ENCODE assay signal across 32 cellular contexts in the genomic region with DNA sequence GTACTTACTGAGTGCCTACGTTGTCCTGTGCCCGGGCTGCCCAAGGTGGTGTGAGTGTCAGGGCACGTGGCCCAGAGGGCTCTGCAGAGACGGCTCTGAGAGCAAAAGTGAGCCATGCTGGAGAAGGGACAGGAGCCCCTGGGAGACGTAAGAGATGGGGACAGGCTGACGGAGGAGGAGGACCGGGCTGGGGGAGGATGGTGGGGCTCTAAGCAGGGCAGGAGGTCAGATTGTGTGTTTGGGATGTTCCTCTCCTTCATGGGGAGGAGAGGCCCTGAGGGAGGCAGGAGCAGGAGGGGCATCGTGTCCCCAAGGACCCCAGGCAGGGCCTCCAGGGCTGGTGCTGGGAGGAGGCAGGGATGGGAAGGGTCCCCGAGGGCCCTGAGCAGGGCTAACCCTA.
"Had no signal": no experiment of that assay in that cellular context is flagged by ENCODE, and none has a peak within 500 bp of the region (broad histone marks: within the 10 kb centered on the region; RNA-seq: fewer than 3 reads in every experiment).

No MANE protein-coding gene starts in this region.

- ATAC-seq: body of pancreas; gastrocnemius medialis; left cardiac atrium; naive thymus-derived CD4-positive, alpha-beta T cell; psoas muscle; stimulated activated memory B cell treated with anti-CD40 and anti-IgM and Interleukin-4, amounts not matched to agents 10 μg/mL and 1 μg/mL and 100 μg/mL, for 72 hours; upper lobe of right lung had no signal

- FAIRE-seq: colon, endometrium had no signal

- H3K27ac Mint-ChIP-seq: activated B cell treated with CpG ODN at 0.5 μM for 24 hours; activated naive CD4-positive, alpha-beta T cell treated with anti-CD3 and anti-CD28 coated beads for 36 hours; activated naive CD8-positive, alpha-beta T cell treated with anti-CD3 and anti-CD28 coated beads for 36 hours; activated T-helper 1 cell treated with anti-CD3 and anti-CD28 coated beads, Interleukin-12 subunit alpha, Interleukin-12 subunit beta, Interleukin-2, Interleukin-4 antibody, amounts not matched to agents 30 ng/mL and 10 ng/mL and 1 ng/mL, durations not matched to agents 14 hours and 24 hours and 36 hours; stimulated activated memory B cell treated with anti-CD40 and anti-IgM and Interleukin-4, amounts not matched to agents 10 μg/mL and 1 μg/mL and 100 μg/mL, for 72 hours had no signal

- H3K27me3 Mint-ChIP-seq: naive thymus-derived CD4-positive, alpha-beta T cell; stimulated activated memory B cell treated with anti-CD40 and anti-IgM and Interleukin-4, amounts not matched to agents 10 μg/mL and 1 μg/mL and 100 μg/mL, for 72 hours had no signal

- H3K4me3 Mint-ChIP-seq: activated B cell treated with CpG ODN at 0.5 μM for 24 hours; activated naive CD4-positive, alpha-beta T cell treated with anti-CD3 and anti-CD28 coated beads for 36 hours; activated naive CD8-positive, alpha-beta T cell treated with anti-CD3 and anti-CD28 coated beads for 36 hours; activated T-helper 1 cell treated with anti-CD3 and anti-CD28 coated beads, Interleukin-12 subunit alpha, Interleukin-12 subunit beta, Interleukin-2, Interleukin-4 antibody, amounts not matched to agents 30 ng/mL and 10 ng/mL and 1 ng/mL, durations not matched to agents 14 hours and 24 hours and 36 hours; naive thymus-derived CD4-positive, alpha-beta T cell; stimulated activated memory B cell treated with anti-CD40 and anti-IgM and Interleukin-4, amounts not matched to agents 10 μg/mL and 1 μg/mL and 100 μg/mL, for 72 hours had no signal

- H3K36me3 Mint-ChIP-seq: activated naive CD8-positive, alpha-beta T cell treated with anti-CD3 and anti-CD28 coated beads for 36 hours; stimulated activated memory B cell treated with anti-CD40 and anti-IgM and Interleukin-4, amounts not matched to agents 10 μg/mL and 1 μg/mL and 100 μg/mL, for 72 hours had no signal

- H3K27ac ChIP-seq: adrenal gland, body of pancreas, epithelial cell of prostate, gastrocnemius medialis, parathyroid adenoma, psoas muscle, right atrium auricular region, stomach, thyroid gland, upper lobe of right lung had no signal

- H3K4me1 Mint-ChIP-seq: activated B cell treated with CpG ODN at 0.5 μM for 24 hours; activated naive CD8-positive, alpha-beta T cell treated with anti-CD3 and anti-CD28 coated beads for 36 hours; stimulated activated memory B cell treated with anti-CD40 and anti-IgM and Interleukin-4, amounts not matched to agents 10 μg/mL and 1 μg/mL and 100 μg/mL, for 72 hours had no signal

- DNase-seq: activated B cell treated with CpG ODN at 0.5 μM for 24 hours; activated CD4-positive, alpha-beta T cell treated with anti-CD3 and anti-CD28 coated beads, Interleukin-2, amount 50 U/mL, for 4 hours; activated effector memory CD4-positive, alpha-beta T cell treated with anti-CD3 and anti-CD28 coated beads, Interleukin-2, amount 50 U/mL, for 16 hours; activated naive CD4-positive, alpha-beta T cell treated with anti-CD3 and anti-CD28 coated beads for 36 hours; activated naive CD8-positive, alpha-beta T cell treated with anti-CD3 and anti-CD28 coated beads for 36 hours; activated T-cell treated with anti-CD3 and anti-CD28 coated beads, Interleukin-2, amount 50 U/mL, for 1 hour; adrenal gland; aorta; body of pancreas; dermis blood vessel endothelial cell; effector CD8-positive, alpha-beta T cell; gastrocnemius medialis; glutamatergic neuron; islet precursor cell; left cardiac atrium; midbrain; naive thymus-derived CD4-positive, alpha-beta T cell; nucleus accumbens; psoas muscle; stimulated activated CD4-positive, alpha-beta T cell treated with anti-CD3 and anti-CD28 coated beads, Interleukin-1b, Interleukin-23, amount 100 ng/mL, for 48 hours; stimulated activated CD4-positive, alpha-beta T cell treated with anti-CD3 and anti-CD28 coated beads, Interleukin-4, amount 100 ng/mL, for 4 hours; stimulated activated CD8-positive, alpha-beta memory T cell treated with anti-CD3 and anti-CD28 coated beads, Interleukin-4, amount 100 ng/mL, for 48 hours; stomach; thyroid gland; upper lobe of right lung had no signal

- H3K9me3 Mint-ChIP-seq: activated B cell treated with CpG ODN at 0.5 μM for 24 hours; activated naive CD4-positive, alpha-beta T cell treated with anti-CD3 and anti-CD28 coated beads for 36 hours; activated naive CD8-positive, alpha-beta T cell treated with anti-CD3 and anti-CD28 coated beads for 36 hours; activated T-helper 1 cell treated with anti-CD3 and anti-CD28 coated beads, Interleukin-12 subunit alpha, Interleukin-12 subunit beta, Interleukin-2, Interleukin-4 antibody, amounts not matched to agents 30 ng/mL and 10 ng/mL and 1 ng/mL, durations not matched to agents 14 hours and 24 hours and 36 hours; naive thymus-derived CD4-positive, alpha-beta T cell; stimulated activated memory B cell treated with anti-CD40 and anti-IgM and Interleukin-4, amounts not matched to agents 10 μg/mL and 1 μg/mL and 100 μg/mL, for 72 hours had no signal
